Comparison of ENCODE assay signal across 22 cellular contexts in the genomic region with DNA sequence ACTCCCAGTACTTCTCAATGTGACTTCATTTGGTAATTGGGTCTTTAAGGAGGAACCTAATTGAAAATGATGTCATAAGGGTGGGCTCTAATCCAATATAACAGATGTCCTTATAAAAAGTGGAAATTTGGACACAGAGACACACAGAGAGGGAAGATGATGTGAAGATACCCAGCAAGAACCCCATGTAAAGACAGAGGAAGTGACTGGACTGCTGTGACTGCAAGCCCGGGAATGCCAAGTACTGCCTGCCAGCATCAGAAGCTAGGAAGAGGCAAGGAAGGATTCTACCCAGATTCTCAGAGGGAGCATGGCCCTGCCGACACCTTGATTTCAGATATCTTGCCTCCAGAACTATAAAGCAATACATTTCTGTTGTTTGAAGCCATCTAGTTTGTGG.
DNase-seq lines count a peak whose midpoint lies in the region; ATAC-seq lines count a peak whose summit lies in the region.
"Had no signal": no experiment of that assay in that cellular context is flagged by ENCODE, and none has a peak within 500 bp of the region (broad histone marks: within the 10 kb centered on the region; RNA-seq: fewer than 3 reads in every experiment).

No MANE protein-coding gene starts in this region.

- ATAC-seq in HG03571 (IDR thresholded peaks at IDR 0.05; ENCODE audit: unreplicated experiment) (no peak), HG02623 (IDR thresholded peaks at IDR 0.05; ENCODE audit: unreplicated experiment) (no peak)
- ATAC-seq: GM23338 had no signal

- DNase-seq in EL (peak; percentile 27), HT1080 (ENCODE audit: low read depth) (peak; percentile 28), RPMI7951 (ENCODE audit: low read depth) (peak; percentile 24), kidney tubule cell (ENCODE audit: low spot score) (peak; percentile 35), GM19238 (ENCODE audit: insufficient read length, low spot score) (no peak)
- no peak for DNase-seq in stimulated activated CD4-positive, alpha-beta T cell treated with anti-CD3 and anti-CD28 coated beads, Interleukin-15, amount 100 ng/mL, for 24 hours
- DNase-seq: CD4-positive, CD25-positive, alpha-beta regulatory T cell; H9; Karpas-422; MV-4-11; NCI-H1105; NCI-H1436 treated with DMSO at 0.1 percent for 48 hours; NCI-H187 treated with DMSO at 0.1 percent for 48 hours; NCI-H2171 treated with DMSO at 0.1 percent for 48 hours; NCI-H524; NCI-H774; PC-9; SHP77 treated with DMSO at 0.1 percent for 48 hours; T-helper 1 cell had no signal

Comparison
In these comparisons a context has a peak if more than half of its experiments do, and no peak if none do; other contexts are left out.
1. DNase-seq: peak in EL (single experiment), HT1080 (single experiment), RPMI7951 (single experiment) and kidney tubule cell (single experiment); none in stimulated activated CD4-positive, alpha-beta T cell treated with anti-CD3 and anti-CD28 coated beads, Interleukin-15, amount 100 ng/mL, for 24 hours (single experiment) and GM19238 (single experiment).